ENCODE assay signal across 14 cellular contexts in genomic region chr6:18053071-18053475, GRCh38.
A peak's percentile ranks its signal among the peaks of the same experiment; 100 is the strongest.
DNase-seq lines count a peak whose midpoint lies in the region; ATAC-seq and TF ChIP-seq lines count a peak whose summit lies in the region.
"Had no signal": no experiment of that assay in that cellular context is flagged by ENCODE, and none has a peak within 500 bp of the region (broad histone marks: within the 10 kb centered on the region; RNA-seq: fewer than 3 reads in every experiment).

No MANE protein-coding gene starts in this region.

- DNase-seq in AG08395 (ENCODE audit: low spot score) (peak; percentile 26), NCI-H2171 (lab: John Stamatoyannopoulos, UW) (peak; percentile 10), epithelial cell of esophagus (ENCODE audit: low read depth) (peak; percentile 90), mesothelial cell of epicardium (ENCODE audit: low spot score in 2 of 2, unreplicated experiment in 2 of 2) (no peak), NCI-H2081 (lab: John Stamatoyannopoulos, UW) (no peak), hippocampal formation (lab: John Stamatoyannopoulos, UW) (no peak)
- no peak for DNase-seq in stimulated activated naive B cell treated with anti-CD40 and anti-IgM and Interleukin-4, amounts not matched to agents 10 μg/mL and 1 μg/mL and 100 μg/mL, for 72 hours
- DNase-seq: activated CD8-positive, alpha-beta T cell treated with anti-CD3 and anti-CD28 coated beads, Interleukin-2, amount 10 ng/mL, durations not matched to agents 7 days and 5 days; activated naive CD4-positive, alpha-beta T cell treated with Interleukin-2 at 50 U/mL for 16 hours; DMS79 treated with DMSO at 0.1 percent for 48 hours; NCI-H446; posterior cingulate gyrus had no signal

- H3K9me3 Mint-ChIP-seq in mesothelial cell of epicardium, result peaks cover 10% of the 10 kb centered on the region
- no peaks in the 10 kb centered on the region for H3K9me3 Mint-ChIP-seq in stimulated activated naive B cell treated with anti-CD40 and anti-IgM and Interleukin-4, amounts not matched to agents 10 μg/mL and 1 μg/mL and 100 μg/mL, for 72 hours

- H3K4me1 Mint-ChIP-seq in mesothelial cell of epicardium, result peaks cover 20% of the 10 kb centered on the region
- H3K4me1 Mint-ChIP-seq in stimulated activated naive B cell treated with anti-CD40 and anti-IgM and Interleukin-4, amounts not matched to agents 10 μg/mL and 1 μg/mL and 100 μg/mL, for 72 hours, result no peaks in the 10 kb centered on the region
- H3K4me1 Mint-ChIP-seq: B cell had no signal

- no peak overlapping the region for H3K4me3 ChIP-seq in epithelial cell of esophagus (ENCODE audit: low read length)

- no peak overlapping the region for H3K4me3 Mint-ChIP-seq in mesothelial cell of epicardium
- H3K4me3 Mint-ChIP-seq in stimulated activated naive B cell treated with anti-CD40 and anti-IgM and Interleukin-4, amounts not matched to agents 10 μg/mL and 1 μg/mL and 100 μg/mL, for 72 hours, result no peak overlapping the region
- H3K4me3 Mint-ChIP-seq: activated CD8-positive, alpha-beta T cell treated with anti-CD3 and anti-CD28 coated beads, Interleukin-2, amount 10 ng/mL, durations not matched to agents 7 days and 5 days; B cell had no signal

- peak overlapping the region; percentile 81 for H3K27ac Mint-ChIP-seq in mesothelial cell of epicardium
- H3K27ac Mint-ChIP-seq in stimulated activated naive B cell treated with anti-CD40 and anti-IgM and Interleukin-4, amounts not matched to agents 10 μg/mL and 1 μg/mL and 100 μg/mL, for 72 hours, result no peak overlapping the region
- H3K27ac Mint-ChIP-seq: activated CD8-positive, alpha-beta T cell treated with anti-CD3 and anti-CD28 coated beads, Interleukin-2, amount 10 ng/mL, durations not matched to agents 7 days and 5 days; B cell had no signal

- H3K36me3 Mint-ChIP-seq in mesothelial cell of epicardium, result peaks cover 9% of the 10 kb centered on the region
- no peaks in the 10 kb centered on the region for H3K36me3 Mint-ChIP-seq in stimulated activated naive B cell treated with anti-CD40 and anti-IgM and Interleukin-4, amounts not matched to agents 10 μg/mL and 1 μg/mL and 100 μg/mL, for 72 hours

- no peaks in the 10 kb centered on the region for H3K27me3 Mint-ChIP-seq in mesothelial cell of epicardium (ENCODE audit: low read depth)
- peaks cover 9 to 10% of the 10 kb centered on the region in 2 donors for H3K27me3 Mint-ChIP-seq in stimulated activated naive B cell treated with anti-CD40 and anti-IgM and Interleukin-4, amounts not matched to agents 10 μg/mL and 1 μg/mL and 100 μg/mL, for 72 hours

- ATAC-seq in stimulated activated naive B cell treated with anti-CD40 and anti-IgM and Interleukin-4, amounts not matched to agents 10 μg/mL and 1 μg/mL and 100 μg/mL, for 72 hours (replicated peaks), result no peak
- no peak for ATAC-seq in GM19351 (IDR thresholded peaks at IDR 0.05; ENCODE audit: unreplicated experiment)
- ATAC-seq: activated CD8-positive, alpha-beta T cell treated with anti-CD3 and anti-CD28 coated beads, Interleukin-2, amount 10 ng/mL, durations not matched to agents 7 days and 5 days had no signal

- TF ChIP-seq CTCF in epithelial cell of esophagus (IDR thresholded peaks at IDR 0.05; ENCODE audit: insufficient read depth, low read depth, low read length, missing control alignments), result no peak
- no peak for TF ChIP-seq CTCF in mesothelial cell of epicardium (IDR thresholded peaks at IDR 0.05; ENCODE audit: unreplicated experiment)

Comparison
In these comparisons a context has a peak if more than half of its experiments do, and no peak if none do; other contexts are left out.
1. DNase-seq: peak in AG08395 (single experiment), NCI-H2171 (single experiment) and epithelial cell of esophagus (single experiment); none in mesothelial cell of epicardium (0 of 2), stimulated activated naive B cell treated with anti-CD40 and anti-IgM and Interleukin-4, amounts not matched to agents 10 μg/mL and 1 μg/mL and 100 μg/mL, for 72 hours (single experiment), NCI-H2081 (0 of 2) and hippocampal formation (0 of 2).